In genomic region chr9:133405508-133406009, GRCh38 we compare ENCODE assay signal across 1 cellular context.
TF ChIP-seq lines count a peak whose summit lies in the region.

No MANE protein-coding gene starts in this region.

TF ChIP-seq in endothelial cell of umbilical vein, 7 proteins besides CTCF, POLR2A, EP300 and RAD21:
- TF ChIP-seq FOS (IDR thresholded peaks at IDR 0.05; ENCODE audit: borderline replicate concordance, insufficient read depth, low read length) (peak; percentile 17), MAX (IDR thresholded peaks at IDR 0.05; ENCODE audit: insufficient read depth, insufficient read length) (no peak)
